Comparison of ENCODE assay signal across 1 cellular context in genomic region chr7:82386571-82386970, GRCh38. TPM values are rescaled to one million over a fixed set of nuclear protein-coding genes. Genes with fewer than 3 reads are reported as not detected.
"Had no signal": no experiment of that assay in that cellular context is flagged by ENCODE, and none has a peak within 500 bp of the region (broad histone marks: within the 10 kb centered on the region; RNA-seq: fewer than 3 reads in every experiment).

No MANE protein-coding gene starts in this region.

RNA-seq across cellular contexts. Expression of gene CACNA2D1, which starts 57.0 kb away (rescaled TPM):
- total RNA-seq: OCI-LY7 had no signal
